Comparison of ENCODE assay signal across 21 cellular contexts in genomic region chr12:54147186-54147585, GRCh38. TPM values are rescaled to one million over a fixed set of nuclear protein-coding genes. Genes with fewer than 3 reads are reported as not detected.
DNase-seq lines count a peak whose midpoint lies in the region; ATAC-seq and TF ChIP-seq lines count a peak whose summit lies in the region.
"Had no signal": no experiment of that assay in that cellular context is flagged by ENCODE, and none has a peak within 500 bp of the region (broad histone marks: within the 10 kb centered on the region; RNA-seq: fewer than 3 reads in every experiment).

No MANE protein-coding gene starts in this region.

- no peaks in the 10 kb centered on the region for H3K9me3 Mint-ChIP-seq in activated CD4-positive, alpha-beta T cell treated with anti-CD3 and anti-CD28 coated beads for 36 hours (ENCODE audit: low read depth)
- no peaks in the 10 kb centered on the region for H3K9me3 Mint-ChIP-seq in activated CD4-positive, alpha-beta T cell treated with anti-CD3 and anti-CD28 coated beads, Interleukin-2, amount 10 ng/mL, durations not matched to agents 24 days and 14 days
- H3K9me3 Mint-ChIP-seq in CD4-positive, alpha-beta memory T cell, result no peaks in the 10 kb centered on the region
- no peaks in the 10 kb centered on the region for H3K9me3 Mint-ChIP-seq in activated T-helper 2 cell treated with anti-CD3 and anti-CD28 coated beads, Interferon-gamma antibody, Interleukin-2, Interleukin-4, amounts not matched to agents 10 μg/mL and 5 μg/mL and 100 μg/mL, durations not matched to agents 14 hours and 24 hours and 36 hours
- H3K9me3 Mint-ChIP-seq: activated naive CD4-positive, alpha-beta T cell treated with anti-CD3 and anti-CD28 coated beads for 36 hours; CD8-positive, alpha-beta memory T cell; immature natural killer cell; mesothelial cell of epicardium had no signal

- H3K27ac ChIP-seq in WERI-Rb-1 (peak overlapping the region; percentile 46), upper lobe of right lung (no peak overlapping the region)
- no peak overlapping the region for H3K27ac ChIP-seq in CD4-positive, alpha-beta memory T cell (ENCODE audit: low read depth, low read length)
- H3K27ac ChIP-seq: KMS-11, right atrium auricular region, SJCRH30, thyroid gland had no signal

- no peaks in the 10 kb centered on the region for H3K27me3 ChIP-seq in WERI-Rb-1 (ENCODE audit: insufficient read depth, low read depth, severe bottlenecking)
- H3K27me3 ChIP-seq in mucosa of stomach (ENCODE audit: control insufficient read depth, insufficient read depth, low read length), result no peaks in the 10 kb centered on the region
- H3K27me3 ChIP-seq in upper lobe of right lung, result no peaks in the 10 kb centered on the region
- no peaks in the 10 kb centered on the region for H3K27me3 ChIP-seq in CD4-positive, alpha-beta memory T cell (ENCODE audit: insufficient read depth, low read length)
- H3K27me3 ChIP-seq: right atrium auricular region, thyroid gland had no signal

- no peaks in the 10 kb centered on the region for H3K4me1 Mint-ChIP-seq in activated CD4-positive, alpha-beta T cell treated with anti-CD3 and anti-CD28 coated beads for 36 hours
- no peaks in the 10 kb centered on the region for H3K4me1 Mint-ChIP-seq in activated CD4-positive, alpha-beta T cell treated with anti-CD3 and anti-CD28 coated beads, Interleukin-2, amount 10 ng/mL, durations not matched to agents 24 days and 14 days
- no peaks in the 10 kb centered on the region for H3K4me1 Mint-ChIP-seq in CD4-positive, alpha-beta memory T cell
- H3K4me1 Mint-ChIP-seq in activated T-helper 2 cell treated with anti-CD3 and anti-CD28 coated beads, Interferon-gamma antibody, Interleukin-2, Interleukin-4, amounts not matched to agents 10 μg/mL and 5 μg/mL and 100 μg/mL, durations not matched to agents 14 hours and 24 hours and 36 hours (ENCODE audit: low read depth), result no peaks in the 10 kb centered on the region
- H3K4me1 Mint-ChIP-seq: CD8-positive, alpha-beta memory T cell; immature natural killer cell had no signal

- no peak overlapping the region for H3K27ac Mint-ChIP-seq in activated CD4-positive, alpha-beta T cell treated with anti-CD3 and anti-CD28 coated beads for 36 hours
- H3K27ac Mint-ChIP-seq in activated CD4-positive, alpha-beta T cell treated with anti-CD3 and anti-CD28 coated beads, Interleukin-2, amount 10 ng/mL, durations not matched to agents 24 days and 14 days, result no peak overlapping the region
- H3K27ac Mint-ChIP-seq in CD4-positive, alpha-beta memory T cell, result no peak overlapping the region
- H3K27ac Mint-ChIP-seq in activated T-helper 2 cell treated with anti-CD3 and anti-CD28 coated beads, Interferon-gamma antibody, Interleukin-2, Interleukin-4, amounts not matched to agents 10 μg/mL and 5 μg/mL and 100 μg/mL, durations not matched to agents 14 hours and 24 hours and 36 hours, result no peak overlapping the region
- H3K27ac Mint-ChIP-seq: activated naive CD4-positive, alpha-beta T cell treated with anti-CD3 and anti-CD28 coated beads for 36 hours; CD8-positive, alpha-beta memory T cell; immature natural killer cell had no signal

- H3K36me3 ChIP-seq in WERI-Rb-1 (no peaks in the 10 kb centered on the region), mucosa of stomach (ENCODE audit: control insufficient read depth, insufficient read depth, low read length) (no peaks in the 10 kb centered on the region), upper lobe of right lung (no peaks in the 10 kb centered on the region)
- no peaks in the 10 kb centered on the region for H3K36me3 ChIP-seq in CD4-positive, alpha-beta memory T cell (ENCODE audit: insufficient read depth, low read length)
- H3K36me3 ChIP-seq: right atrium auricular region, SJCRH30, thyroid gland had no signal

- TF ChIP-seq CTCF in WERI-Rb-1 (IDR thresholded peaks at IDR 0.05; ENCODE audit: low read depth, low read length), result no peak; the same call in 1 of the 2 replicates
- TF ChIP-seq CTCF in upper lobe of right lung (IDR thresholded peaks at IDR 0.05), result no peak

- peaks cover 26% of the 10 kb centered on the region for H3K27me3 Mint-ChIP-seq in activated CD4-positive, alpha-beta T cell treated with anti-CD3 and anti-CD28 coated beads for 36 hours
- H3K27me3 Mint-ChIP-seq in activated CD4-positive, alpha-beta T cell treated with anti-CD3 and anti-CD28 coated beads, Interleukin-2, amount 10 ng/mL, durations not matched to agents 24 days and 14 days, result peaks cover 42% of the 10 kb centered on the region
- H3K27me3 Mint-ChIP-seq in CD4-positive, alpha-beta memory T cell, result peaks cover 6 to 30% of the 10 kb centered on the region in 2 donors
- H3K27me3 Mint-ChIP-seq in activated T-helper 2 cell treated with anti-CD3 and anti-CD28 coated beads, Interferon-gamma antibody, Interleukin-2, Interleukin-4, amounts not matched to agents 10 μg/mL and 5 μg/mL and 100 μg/mL, durations not matched to agents 14 hours and 24 hours and 36 hours (ENCODE audit: low read depth), result peaks cover 26% of the 10 kb centered on the region

- H3K4me3 Mint-ChIP-seq in activated CD4-positive, alpha-beta T cell treated with anti-CD3 and anti-CD28 coated beads for 36 hours, result no peak overlapping the region
- no peak overlapping the region for H3K4me3 Mint-ChIP-seq in activated CD4-positive, alpha-beta T cell treated with anti-CD3 and anti-CD28 coated beads, Interleukin-2, amount 10 ng/mL, durations not matched to agents 24 days and 14 days
- H3K4me3 Mint-ChIP-seq in CD4-positive, alpha-beta memory T cell, result no peak overlapping the region
- H3K4me3 Mint-ChIP-seq in activated T-helper 2 cell treated with anti-CD3 and anti-CD28 coated beads, Interferon-gamma antibody, Interleukin-2, Interleukin-4, amounts not matched to agents 10 μg/mL and 5 μg/mL and 100 μg/mL, durations not matched to agents 14 hours and 24 hours and 36 hours (ENCODE audit: low read depth), result no peak overlapping the region
- H3K4me3 Mint-ChIP-seq: activated naive CD4-positive, alpha-beta T cell treated with anti-CD3 and anti-CD28 coated beads for 36 hours; CD8-positive, alpha-beta memory T cell; immature natural killer cell; mesothelial cell of epicardium had no signal

- ATAC-seq in activated CD4-positive, alpha-beta T cell treated with anti-CD3 and anti-CD28 coated beads for 36 hours, result no peak
- ATAC-seq in upper lobe of right lung (peak; percentile 66), GM18517 (IDR thresholded peaks at IDR 0.05; ENCODE audit: unreplicated experiment) (no peak)

- peak; percentile 17 for DNase-seq in activated CD4-positive, alpha-beta T cell treated with anti-CD3 and anti-CD28 coated beads for 36 hours
- DNase-seq in activated CD4-positive, alpha-beta T cell treated with anti-CD3 and anti-CD28 coated beads, Interleukin-2, amount 10 ng/mL, durations not matched to agents 24 days and 14 days, result no peak
- no peak for DNase-seq in WERI-Rb-1
- DNase-seq in upper lobe of right lung, result peak; percentile 73
- DNase-seq in CD4-positive, alpha-beta memory T cell, result no peak
- no peak for DNase-seq in activated T-helper 2 cell treated with anti-CD3 and anti-CD28 coated beads, Interferon-gamma antibody, Interleukin-2, Interleukin-4, amounts not matched to agents 10 μg/mL and 5 μg/mL and 100 μg/mL, durations not matched to agents 14 hours and 24 hours and 36 hours (ENCODE audit: low spot score)
- DNase-seq: activated CD4-positive, alpha-beta T cell treated with anti-CD3 and anti-CD28 coated beads for 48 hours; activated naive CD4-positive, alpha-beta T cell treated with anti-CD3 and anti-CD28 coated beads for 36 hours; activated T-cell treated with anti-CD3 and anti-CD28 coated beads for 4 hours; CD8-positive, alpha-beta memory T cell; cortex of kidney; erythroblast; immature natural killer cell; NCI-H1105 treated with DMSO at 0.1 percent for 48 hours; SJCRH30; thyroid gland had no signal

- peaks cover 17% of the 10 kb centered on the region for H3K4me1 ChIP-seq in mucosa of stomach (ENCODE audit: control insufficient read depth, insufficient read depth, low read length)
- H3K4me1 ChIP-seq in upper lobe of right lung, result no peaks in the 10 kb centered on the region
- H3K4me1 ChIP-seq in CD4-positive, alpha-beta memory T cell (ENCODE audit: insufficient read depth, low read length), result no peaks in the 10 kb centered on the region
- H3K4me1 ChIP-seq: right atrium auricular region, SJCRH30 had no signal

- intact Hi-C loops in activated CD4-positive, alpha-beta T cell treated with anti-CD3 and anti-CD28 coated beads for 36 hours (cut with DNase I, micrococcal nuclease), result no loop called here
- intact Hi-C loops in activated CD4-positive, alpha-beta T cell treated with anti-CD3 and anti-CD28 coated beads, Interleukin-2, amount 10 ng/mL, durations not matched to agents 24 days and 14 days (cut with micrococcal nuclease), result no loop called here
- intact Hi-C loops in upper lobe of right lung (cut with DNase I), result no loop called here
- intact Hi-C loops in CD4-positive, alpha-beta memory T cell (cut with micrococcal nuclease), result no loop called here
- intact Hi-C loops in activated T-helper 2 cell treated with anti-CD3 and anti-CD28 coated beads, Interferon-gamma antibody, Interleukin-2, Interleukin-4, amounts not matched to agents 10 μg/mL and 5 μg/mL and 100 μg/mL, durations not matched to agents 14 hours and 24 hours and 36 hours (cut with micrococcal nuclease), result no loop called here

- CTCF ChIA-PET in activated CD4-positive, alpha-beta T cell treated with anti-CD3 and anti-CD28 coated beads for 36 hours (lab: Charles Lee), result no interaction called here
- CTCF ChIA-PET in CD4-positive, alpha-beta memory T cell (lab: Charles Lee; ENCODE audit: partially characterized antibody), result no interaction called here

- no peaks in the 10 kb centered on the region for H3K36me3 Mint-ChIP-seq in activated CD4-positive, alpha-beta T cell treated with anti-CD3 and anti-CD28 coated beads for 36 hours (ENCODE audit: low read depth)
- no peaks in the 10 kb centered on the region for H3K36me3 Mint-ChIP-seq in activated CD4-positive, alpha-beta T cell treated with anti-CD3 and anti-CD28 coated beads, Interleukin-2, amount 10 ng/mL, durations not matched to agents 24 days and 14 days (ENCODE audit: low read depth)
- H3K36me3 Mint-ChIP-seq in CD4-positive, alpha-beta memory T cell, result no peaks in the 10 kb centered on the region
- H3K36me3 Mint-ChIP-seq in activated T-helper 2 cell treated with anti-CD3 and anti-CD28 coated beads, Interferon-gamma antibody, Interleukin-2, Interleukin-4, amounts not matched to agents 10 μg/mL and 5 μg/mL and 100 μg/mL, durations not matched to agents 14 hours and 24 hours and 36 hours (ENCODE audit: low read depth), result no peaks in the 10 kb centered on the region
- H3K36me3 Mint-ChIP-seq: mesothelial cell of epicardium had no signal

- peak overlapping the region; percentile 29 for H3K9ac ChIP-seq in mucosa of stomach (ENCODE audit: low read length)
- H3K9ac ChIP-seq: KMS-11 had no signal

- no peaks in the 10 kb centered on the region for H3K9me3 ChIP-seq in WERI-Rb-1 (ENCODE audit: severe bottlenecking)
- H3K9me3 ChIP-seq in mucosa of stomach (ENCODE audit: control insufficient read depth, low read length), result no peaks in the 10 kb centered on the region
- H3K9me3 ChIP-seq in upper lobe of right lung, result no peaks in the 10 kb centered on the region
- H3K9me3 ChIP-seq in CD4-positive, alpha-beta memory T cell (ENCODE audit: control insufficient read depth in 1 of 2, low read length in 2 of 2), result no peaks in the 10 kb centered on the region
- H3K9me3 ChIP-seq: right atrium auricular region, SJCRH30, thyroid gland had no signal

- POLR2A ChIA-PET in activated CD4-positive, alpha-beta T cell treated with anti-CD3 and anti-CD28 coated beads for 36 hours (lab: Charles Lee), result no interaction called here
- POLR2A ChIA-PET in CD4-positive, alpha-beta memory T cell (lab: Charles Lee; ENCODE audit: partially characterized antibody), result no interaction called here

- no peak overlapping the region for H3K4me3 ChIP-seq in WERI-Rb-1 (ENCODE audit: low read depth, low read length)
- H3K4me3 ChIP-seq in mucosa of stomach (ENCODE audit: low read length), result peak overlapping the region; percentile 4
- no peak overlapping the region for H3K4me3 ChIP-seq in upper lobe of right lung
- H3K4me3 ChIP-seq in CD4-positive, alpha-beta memory T cell (ENCODE audit: low read length in 2 of 2), result no peak overlapping the region
- H3K4me3 ChIP-seq: right atrium auricular region, SJCRH30, thyroid gland had no signal

RNA-seq across cellular contexts. Expression of gene SMUG1, which starts 41.6 kb away (rescaled TPM):
- 10 to 100 TPM; 19.5 to 28.5 TPM for total RNA-seq in activated CD4-positive, alpha-beta T cell treated with anti-CD3 and anti-CD28 coated beads for 36 hours
- total RNA-seq in activated CD4-positive, alpha-beta T cell treated with anti-CD3 and anti-CD28 coated beads, Interleukin-2, amount 10 ng/mL, durations not matched to agents 24 days and 14 days, result 28.2 and 28.8 TPM in 2 replicates
- 22.7 TPM for total RNA-seq in upper lobe of right lung
- total RNA-seq in CD4-positive, alpha-beta memory T cell, result 10 to 100 TPM; 27.2 to 30.7 TPM
- 10 to 100 TPM; 24.6 to 38.2 TPM for polyA plus RNA-seq in CD4-positive, alpha-beta memory T cell
- total RNA-seq in activated T-helper 2 cell treated with anti-CD3 and anti-CD28 coated beads, Interferon-gamma antibody, Interleukin-2, Interleukin-4, amounts not matched to agents 10 μg/mL and 5 μg/mL and 100 μg/mL, durations not matched to agents 14 hours and 24 hours and 36 hours, result 26.9 and 31.1 TPM in 2 replicates

Comparison
In these comparisons a context has a peak if more than half of its experiments do, and no peak if none do; other contexts are left out.
1. DNase-seq: peak in activated CD4-positive, alpha-beta T cell treated with anti-CD3 and anti-CD28 coated beads for 36 hours (single experiment) and upper lobe of right lung (single experiment); none in activated CD4-positive, alpha-beta T cell treated with anti-CD3 and anti-CD28 coated beads, Interleukin-2, amount 10 ng/mL, durations not matched to agents 24 days and 14 days (single experiment), WERI-Rb-1 (single experiment), CD4-positive, alpha-beta memory T cell (0 of 5) and activated T-helper 2 cell treated with anti-CD3 and anti-CD28 coated beads, Interferon-gamma antibody, Interleukin-2, Interleukin-4, amounts not matched to agents 10 μg/mL and 5 μg/mL and 100 μg/mL, durations not matched to agents 14 hours and 24 hours and 36 hours (single experiment).